Comparison of ENCODE assay signal across 8 cellular contexts in genomic region chr3:196867155-196867506, GRCh38. TPM values are rescaled to one million over a fixed set of nuclear protein-coding genes. Genes with fewer than 3 reads are reported as not detected.
A peak's percentile ranks its signal among the peaks of the same experiment; 100 is the strongest.
DNase-seq lines count a peak whose midpoint lies in the region; ATAC-seq and TF ChIP-seq lines count a peak whose summit lies in the region.

No MANE protein-coding gene starts in this region.

- H3K36me3 Mint-ChIP-seq in brain: peaks cover 25% of the 10 kb centered on the region

- H3K27ac Mint-ChIP-seq in brain: peak overlapping the region; percentile 91 to 99 (median 94)

- H3K4me3 ChIP-seq in AG10803 (ENCODE audit: low read length) (peak overlapping the region; percentile 76), HUES6 (ENCODE audit: low read depth, low read length) (peak overlapping the region; percentile 95), mucosa of rectum (ENCODE audit: low read length in 2 of 2) (peak overlapping the region; percentile 89 to 92)

- H3K27ac ChIP-seq in HUES6 (ENCODE audit: low read depth, low read length) (peak overlapping the region; percentile 30; the same call in 1 of the 2 replicates), mucosa of rectum (ENCODE audit: low read depth in 2 of 2, low read length in 2 of 2) (peak overlapping the region; percentile 87 to 96)

- H3K9ac ChIP-seq in HUES6 (ENCODE audit: low read length) (peak overlapping the region; percentile 82), mucosa of rectum (ENCODE audit: low read depth in 1 of 2, low read length in 2 of 2) (peak overlapping the region; percentile 80 to 85)

- peaks cover 34% of the 10 kb centered on the region for H3K4me1 Mint-ChIP-seq in brain

- ATAC-seq in HG03457 (IDR thresholded peaks at IDR 0.05; ENCODE audit: unreplicated experiment) (no peak), GM21786 (IDR thresholded peaks at IDR 0.05; ENCODE audit: unreplicated experiment) (no peak), GM18858 (IDR thresholded peaks at IDR 0.05; ENCODE audit: unreplicated experiment) (no peak), GM21825 (IDR thresholded peaks at IDR 0.05; ENCODE audit: unreplicated experiment) (no peak)

- H3K36me3 ChIP-seq in HUES6 (ENCODE audit: control insufficient read depth, insufficient read depth, low read length) (no peaks in the 10 kb centered on the region), mucosa of rectum (ENCODE audit: control insufficient read depth in 2 of 2, insufficient read depth in 2 of 2, low read length in 2 of 2) (no peaks in the 10 kb centered on the region)

- H3K27me3 ChIP-seq in HUES6 (ENCODE audit: control insufficient read depth, insufficient read depth, low read length) (no peaks in the 10 kb centered on the region), mucosa of rectum (ENCODE audit: control insufficient read depth in 2 of 2, insufficient read depth in 2 of 2, low read length in 2 of 2) (no peaks in the 10 kb centered on the region)

- H3K27me3 Mint-ChIP-seq in brain: peaks cover 4% of the 10 kb centered on the region

- H3K9me3 ChIP-seq in HUES6 (ENCODE audit: control insufficient read depth, insufficient read depth, low read depth, low read length) (no peaks in the 10 kb centered on the region), mucosa of rectum (ENCODE audit: control insufficient read depth in 2 of 2, low read length in 2 of 2) (no peaks in the 10 kb centered on the region)

- peaks cover 4% of the 10 kb centered on the region; the same call in 1 of the 2 replicates for H3K4me1 ChIP-seq in HUES6 (ENCODE audit: control insufficient read depth, insufficient read depth, low read length)
- peaks cover 9 to 14% of the 10 kb centered on the region in 2 donors for H3K4me1 ChIP-seq in mucosa of rectum (ENCODE audit: control insufficient read depth in 2 of 2, insufficient read depth in 2 of 2, low read length in 2 of 2)

- peak overlapping the region; percentile 82 to 96 (median 89) for H3K4me3 Mint-ChIP-seq in brain

- TF ChIP-seq CTCF in AG10803 (conservative IDR thresholded peaks at IDR 0.05; ENCODE audit: low read length): no peak
- TF ChIP-seq CTCF in brain (conservative IDR thresholded peaks at IDR 0.05): no peak

- DNase-seq in AG10803 (ENCODE audit: low read depth): no peak

- peaks cover 0 to 15% (median 2%) of the 10 kb centered on the region in 5 experiments for H3K9me3 Mint-ChIP-seq in brain

RNA-seq across cellular contexts. Expression of gene SENP5, which starts 0.6 kb away (rescaled TPM):
- 5.3 TPM for polyA plus RNA-seq in brain (ENCODE audit: insufficient read depth, low read depth, low replicate concordance)
